16 cellular contexts compared by ENCODE assay signal in the genomic region with DNA sequence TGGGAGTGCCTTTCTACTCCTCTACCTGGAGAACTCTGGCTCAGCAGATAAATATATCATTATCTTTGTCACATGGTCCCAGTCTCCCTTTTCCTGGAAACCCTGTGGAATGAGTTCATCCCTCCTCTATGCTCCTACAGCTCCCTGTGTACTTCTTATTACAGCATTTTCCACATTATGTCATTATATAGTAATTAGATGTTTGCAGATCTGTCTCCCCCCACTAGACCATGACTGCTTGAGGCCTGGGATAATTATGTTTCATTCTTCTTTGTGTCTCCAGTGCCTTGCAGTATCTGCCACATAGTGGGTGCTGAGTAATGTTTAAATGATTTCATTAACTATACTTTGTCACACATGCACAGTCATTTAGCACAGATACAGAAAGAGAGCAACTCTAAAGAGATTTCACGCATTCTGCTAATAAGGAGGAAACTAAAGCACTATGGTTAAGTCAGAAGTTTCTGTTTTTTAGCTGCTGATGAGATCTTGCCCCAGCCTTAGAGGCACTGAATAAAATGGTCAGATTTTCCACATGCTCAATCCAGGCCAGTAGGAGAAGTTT.
DNase-seq lines count a peak whose midpoint lies in the region; ATAC-seq and TF ChIP-seq lines count a peak whose summit lies in the region.
"Had no signal": no experiment of that assay in that cellular context is flagged by ENCODE, and none has a peak within 500 bp of the region (broad histone marks: within the 10 kb centered on the region; RNA-seq: fewer than 3 reads in every experiment).

No MANE protein-coding gene starts in this region.

- no peak overlapping the region for H3K27ac ChIP-seq in left lung
- H3K27ac ChIP-seq in H9 (ENCODE audit: insufficient read length, low read depth, low read length): no peak overlapping the region
- H3K27ac ChIP-seq: WERI-Rb-1 had no signal

- ATAC-seq in GM18498 (IDR thresholded peaks at IDR 0.05; ENCODE audit: unreplicated experiment) (peak; percentile 51), HG02938 (IDR thresholded peaks at IDR 0.05; ENCODE audit: unreplicated experiment) (peak; percentile 45), left lung (peak; percentile 21), left cardiac atrium (no peak)
- ATAC-seq: Right ventricle myocardium inferior; stimulated activated naive B cell treated with anti-CD40 and anti-IgM and Interleukin-4, amounts not matched to agents 10 μg/mL and 1 μg/mL and 100 μg/mL, for 72 hours had no signal

- H3K18ac ChIP-seq in H9 (ENCODE audit: insufficient read length, low read depth, low read length): no peak overlapping the region

- no peak overlapping the region for H3K9ac ChIP-seq in H9 (ENCODE audit: extremely low read depth, insufficient read length, low read length)

- no peaks in the 10 kb centered on the region for H3K4me1 ChIP-seq in left lung
- no peaks in the 10 kb centered on the region for H3K4me1 ChIP-seq in H9 (ENCODE audit: insufficient read depth, low read length)

- no peaks in the 10 kb centered on the region for H3K36me3 Mint-ChIP-seq in H9 (ENCODE audit: insufficient read depth in 1 of 3, low read depth in 3 of 3)
- H3K36me3 Mint-ChIP-seq: brain; memory B cell; stimulated activated naive B cell treated with anti-CD40 and anti-IgM and Interleukin-4, amounts not matched to agents 10 μg/mL and 1 μg/mL and 100 μg/mL, for 72 hours had no signal

- no peaks in the 10 kb centered on the region for H3K27me3 Mint-ChIP-seq in H9 (ENCODE audit: low read depth)
- H3K27me3 Mint-ChIP-seq: brain had no signal

- intact Hi-C loops in left lung (cut with DNase I): no loop called here
- intact Hi-C loops in left cardiac atrium (cut with DNase I): no loop called here

- no CpG with 5 or more reads among the region's 1 CpG for WGBS in H9 (ENCODE audit: extremely low coverage, insufficient read length, low lambda C conversion rate)

- no peak overlapping the region for H3K56ac ChIP-seq in H9 (ENCODE audit: insufficient read length, low read depth, low read length)

- no peaks in the 10 kb centered on the region for H3K36me3 ChIP-seq in left lung
- H3K36me3 ChIP-seq: WERI-Rb-1 had no signal

- H2AFZ ChIP-seq in H9 (ENCODE audit: low read length): no peak overlapping the region

- no peak overlapping the region for H2BK120ac ChIP-seq in H9 (ENCODE audit: low read depth, low read length, poor library complexity, severe bottlenecking)

- H3K23me2 ChIP-seq in H9 (ENCODE audit: insufficient read length, low read depth, low read length, poor library complexity, severe bottlenecking): no peaks in the 10 kb centered on the region

- DNase-seq in NCI-H2227 treated with DMSO at 0.1 percent for 48 hours (lab: John Stamatoyannopoulos, UW) (peak; percentile 69), left lung (no peak), H9 (no peak), COLO668 (lab: John Stamatoyannopoulos, UW; ENCODE audit: unreplicated experiment) (no peak), DMS79 treated with DMSO at 0.1 percent for 48 hours (lab: John Stamatoyannopoulos, UW) (no peak), left cardiac atrium (no peak)
- DNase-seq: HCEC 1CT; posterior cingulate gyrus; stimulated activated CD4-positive, alpha-beta T cell treated with anti-CD3 and anti-CD28 coated beads, Interleukin-2, amount 100 ng/mL, for 24 hours; stimulated activated naive B cell treated with anti-CD40 and anti-IgM and Interleukin-4, amounts not matched to agents 10 μg/mL and 1 μg/mL and 100 μg/mL, for 72 hours; WERI-Rb-1 had no signal

- no peak overlapping the region for H3K4me3 Mint-ChIP-seq in H9
- H3K4me3 Mint-ChIP-seq: brain; memory B cell; stimulated activated naive B cell treated with anti-CD40 and anti-IgM and Interleukin-4, amounts not matched to agents 10 μg/mL and 1 μg/mL and 100 μg/mL, for 72 hours had no signal

- no peak overlapping the region for H4K91ac ChIP-seq in H9 (ENCODE audit: insufficient read length, low read depth, low read length)

- H3K79me2 ChIP-seq in H9 (ENCODE audit: insufficient read depth, low read length): no peaks in the 10 kb centered on the region

- H3K4ac ChIP-seq in H9 (ENCODE audit: low read depth, low read length): no peak overlapping the region

- TF ChIP-seq CTCF in left lung (IDR thresholded peaks at IDR 0.05) (no peak), H9 (conservative IDR thresholded peaks at IDR 0.05) (no peak)

- H3K4me3 ChIP-seq in left lung: no peak overlapping the region

- H2AK5ac ChIP-seq in H9 (ENCODE audit: insufficient read length, low read length): no peak overlapping the region

- no peak overlapping the region; a peak in 1 of 7 replicates for H3K27ac Mint-ChIP-seq in H9
- H3K27ac Mint-ChIP-seq: memory B cell; stimulated activated naive B cell treated with anti-CD40 and anti-IgM and Interleukin-4, amounts not matched to agents 10 μg/mL and 1 μg/mL and 100 μg/mL, for 72 hours had no signal

- no peak overlapping the region for H2BK20ac ChIP-seq in H9 (ENCODE audit: low read depth, low read length, poor library complexity, severe bottlenecking)

- no peak overlapping the region for H4K5ac ChIP-seq in H9 (ENCODE audit: insufficient read length, low read depth, low read length)

- no peaks in the 10 kb centered on the region for H4K20me1 ChIP-seq in H9 (ENCODE audit: control insufficient read depth, insufficient read depth, insufficient read length)

- H3K27me3 ChIP-seq in left lung (no peaks in the 10 kb centered on the region), H9 (ENCODE audit: insufficient read depth, low read length) (no peaks in the 10 kb centered on the region)

- H3K79me1 ChIP-seq in H9 (ENCODE audit: insufficient read depth, low read depth, low read length, poor library complexity, severe bottlenecking): no peaks in the 10 kb centered on the region

- no peak overlapping the region for H3K14ac ChIP-seq in H9 (ENCODE audit: insufficient read depth, low read length)

- H3K9me3 Mint-ChIP-seq in H9: no peaks in the 10 kb centered on the region
- H3K9me3 Mint-ChIP-seq: memory B cell; stimulated activated naive B cell treated with anti-CD40 and anti-IgM and Interleukin-4, amounts not matched to agents 10 μg/mL and 1 μg/mL and 100 μg/mL, for 72 hours had no signal

- no peak overlapping the region for H4K8ac ChIP-seq in H9 (replicated peaks; ENCODE audit: insufficient read length, low read depth, low read length)

- H3K4me2 ChIP-seq in H9 (ENCODE audit: insufficient read depth, insufficient read length, low read length): no peak overlapping the region

- no peak overlapping the region for H2BK5ac ChIP-seq in H9 (ENCODE audit: insufficient read length, low read length)

- H3K9me3 ChIP-seq in left lung: no peaks in the 10 kb centered on the region
- H3K9me3 ChIP-seq in H9 (ENCODE audit: control insufficient read depth, low read depth, low read length): no peaks in the 10 kb centered on the region

- H3T11ph ChIP-seq in H9 (ENCODE audit: low read length): no peak overlapping the region

- no peak overlapping the region for H2BK15ac ChIP-seq in H9 (ENCODE audit: low read depth, low read length)

- H2BK12ac ChIP-seq in H9 (ENCODE audit: insufficient read length, low read depth, low read length): no peak overlapping the region

- H3K23ac ChIP-seq in H9 (ENCODE audit: insufficient read length, low read depth, low read length): no peak overlapping the region

- H3K4me1 Mint-ChIP-seq in H9: no peaks in the 10 kb centered on the region; a peak in 1 of 4 replicates
- H3K4me1 Mint-ChIP-seq: memory B cell; stimulated activated naive B cell treated with anti-CD40 and anti-IgM and Interleukin-4, amounts not matched to agents 10 μg/mL and 1 μg/mL and 100 μg/mL, for 72 hours had no signal

Comparison
In these comparisons a context has a peak if more than half of its experiments do, and no peak if none do; other contexts are left out.
1. ATAC-seq: peak in GM18498 (single experiment), HG02938 (single experiment) and left lung (single experiment); none in left cardiac atrium (0 of 2).